Comparison of ENCODE assay signal across 16 cellular contexts in the genomic region with DNA sequence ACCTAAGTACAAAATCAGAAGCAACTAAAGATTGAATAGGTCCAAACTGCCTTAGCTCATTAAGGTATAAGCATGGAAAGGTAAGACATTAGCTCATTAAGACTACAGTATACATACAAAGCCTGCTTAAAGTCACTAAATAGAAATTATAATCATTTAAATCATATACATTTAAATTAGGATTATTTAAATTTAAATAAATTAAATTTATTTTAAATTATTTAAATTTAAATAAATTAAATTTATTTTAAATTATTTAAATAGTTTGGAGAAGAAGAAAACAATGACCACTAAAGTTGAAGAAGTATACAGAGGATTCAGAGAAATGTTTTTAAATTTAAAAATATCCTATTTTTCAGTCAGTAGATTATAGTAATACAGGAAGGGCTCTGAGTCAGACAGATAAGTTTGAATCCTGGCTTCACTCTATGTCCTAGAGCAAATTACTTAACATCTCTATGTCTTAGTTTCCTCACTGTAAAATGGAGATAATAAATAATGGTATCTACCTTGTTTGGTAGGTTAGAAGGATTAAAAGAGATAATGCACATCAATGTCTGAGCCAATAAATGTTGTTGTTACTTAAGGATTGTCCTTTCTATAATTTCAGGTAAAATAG.
DNase-seq lines count a peak whose midpoint lies in the region; ATAC-seq and TF ChIP-seq lines count a peak whose summit lies in the region.
"Had no signal": no experiment of that assay in that cellular context is flagged by ENCODE, and none has a peak within 500 bp of the region (broad histone marks: within the 10 kb centered on the region; RNA-seq: fewer than 3 reads in every experiment).

No MANE protein-coding gene starts in this region.

- H3K27ac ChIP-seq in smooth muscle cell (ENCODE audit: low read depth) = no peak overlapping the region

- H2AFZ ChIP-seq in smooth muscle cell (ENCODE audit: low read depth) = no peak overlapping the region

- H3K9me3 ChIP-seq in adipocyte (ENCODE audit: control insufficient read depth, low read length) (no peaks in the 10 kb centered on the region), smooth muscle cell (replicated peaks; ENCODE audit: low read depth) (no peaks in the 10 kb centered on the region)
- H3K9me3 ChIP-seq: BE2C had no signal

- H3K36me3 ChIP-seq in adipocyte (ENCODE audit: control insufficient read depth, insufficient read depth, low read length, severe bottlenecking) (no peaks in the 10 kb centered on the region), smooth muscle cell (ENCODE audit: low read depth) (no peaks in the 10 kb centered on the region)
- H3K36me3 ChIP-seq: BE2C had no signal

- H3F3A ChIP-seq in smooth muscle cell (ENCODE audit: low read depth) = no peaks in the 10 kb centered on the region

- H3K4me3 ChIP-seq in adipocyte (ENCODE audit: low read length) = no peak overlapping the region
- H3K4me3 ChIP-seq in fibroblast of pulmonary artery (replicated peaks; ENCODE audit: low read depth, low read length) = no peak overlapping the region
- no peak overlapping the region for H3K4me3 ChIP-seq in smooth muscle cell
- H3K4me3 ChIP-seq: K562 had no signal

- DNase-seq in NCI-H226 (peak; percentile 54), adipocyte (ENCODE audit: low read depth) (peak; percentile 7), fibroblast of pulmonary artery (ENCODE audit: low read depth) (peak; percentile 55), smooth muscle cell (lab: John Stamatoyannopoulos, UW; ENCODE audit: unreplicated experiment) (no peak), RKO (ENCODE audit: low spot score) (no peak), NCI-H2196 (lab: John Stamatoyannopoulos, UW; ENCODE audit: unreplicated experiment) (no peak)
- DNase-seq: BE2C; Calu3; CD4-positive, CD25-positive, alpha-beta regulatory T cell; NCI-H1092 treated with DMSO at 0.1 percent for 48 hours; NCI-H146; NCI-H2081 treated with DMSO at 0.1 percent for 48 hours; NCI-H510A treated with DMSO at 0.1 percent for 48 hours; NCI-H774 had no signal

- H3K79me2 ChIP-seq in smooth muscle cell (ENCODE audit: low read depth) = no peaks in the 10 kb centered on the region

- H3K4me2 ChIP-seq in smooth muscle cell = peak overlapping the region; percentile 2

- no peaks in the 10 kb centered on the region for H3K27me3 ChIP-seq in adipocyte (replicated peaks; ENCODE audit: control insufficient read depth, insufficient read depth, low read length)
- H3K27me3 ChIP-seq in smooth muscle cell (ENCODE audit: low read depth) = no peaks in the 10 kb centered on the region
- H3K27me3 ChIP-seq: BE2C had no signal

- H4K20me1 ChIP-seq in smooth muscle cell (ENCODE audit: low read depth) = no peaks in the 10 kb centered on the region

- H3K4me1 ChIP-seq in adipocyte (ENCODE audit: control insufficient read depth, insufficient read depth, low read length) (peaks cover 19% of the 10 kb centered on the region), smooth muscle cell (ENCODE audit: low read depth) (no peaks in the 10 kb centered on the region)

- ATAC-seq in GM21528 (IDR thresholded peaks at IDR 0.05; ENCODE audit: low FRiP score, unreplicated experiment) = no peak

- no peak overlapping the region for H3K9ac ChIP-seq in adipocyte (ENCODE audit: low read length)
- no peak overlapping the region for H3K9ac ChIP-seq in smooth muscle cell (ENCODE audit: low read depth)

- TF ChIP-seq CTCF in fibroblast of pulmonary artery (IDR thresholded peaks at IDR 0.05; ENCODE audit: low read length, missing control alignments) = no peak
- no peak for TF ChIP-seq CTCF in smooth muscle cell (IDR thresholded peaks at IDR 0.05; ENCODE audit: borderline replicate concordance, insufficient read depth, poor library complexity, severe bottlenecking)

Comparison
In these comparisons a context has a peak if more than half of its experiments do, and no peak if none do; other contexts are left out.
1. DNase-seq: peak in NCI-H226 (single experiment), adipocyte (single experiment) and fibroblast of pulmonary artery (single experiment); none in smooth muscle cell (single experiment), RKO (single experiment) and NCI-H2196 (single experiment).